Comparison of ENCODE assay signal across 16 cellular contexts in the genomic region with DNA sequence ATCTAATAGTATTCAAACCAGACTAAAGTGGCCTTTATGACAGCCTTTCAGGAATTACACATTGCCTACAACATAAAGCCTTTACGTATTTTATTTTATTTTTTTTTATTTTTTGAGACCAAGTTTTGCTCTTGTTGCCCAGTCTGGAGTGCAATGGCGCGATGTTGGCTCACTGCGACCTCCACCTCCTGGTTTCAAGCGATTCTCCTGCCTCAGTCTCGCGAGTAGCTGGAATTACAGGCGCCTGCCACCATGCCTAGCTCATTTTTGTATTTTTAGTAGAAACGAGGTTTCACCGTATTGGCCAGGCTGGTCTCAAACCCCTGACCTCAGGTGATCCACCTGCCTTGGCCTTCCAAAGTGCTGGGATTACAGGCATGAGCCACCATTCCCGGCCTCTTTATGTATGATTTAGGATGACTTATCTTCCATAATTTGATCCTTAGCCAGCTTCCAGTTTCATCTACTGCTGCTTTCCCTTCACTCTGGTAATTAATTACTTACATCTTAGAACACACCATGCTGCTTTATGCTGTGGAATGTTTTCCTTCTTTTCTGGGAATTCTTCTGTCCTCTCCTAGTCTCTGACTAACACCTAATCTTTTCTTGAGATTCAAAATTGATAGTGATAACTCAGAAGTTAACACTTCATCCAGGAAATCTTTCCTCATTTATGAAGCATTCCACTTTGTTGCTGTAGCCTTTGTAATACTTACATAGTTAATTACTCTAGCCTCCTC. TPM values are rescaled to one million over a fixed set of nuclear protein-coding genes. Genes with fewer than 3 reads are reported as not detected.
DNase-seq lines count a peak whose midpoint lies in the region; ATAC-seq and TF ChIP-seq lines count a peak whose summit lies in the region.
"Had no signal": no experiment of that assay in that cellular context is flagged by ENCODE, and none has a peak within 500 bp of the region (broad histone marks: within the 10 kb centered on the region; RNA-seq: fewer than 3 reads in every experiment).

No MANE protein-coding gene starts in this region.

- intact Hi-C loops in CD4-positive, alpha-beta memory T cell (cut with micrococcal nuclease) = no loop called here
- intact Hi-C loops in activated T-helper 2 cell treated with anti-CD3 and anti-CD28 coated beads, Interferon-gamma antibody, Interleukin-2, Interleukin-4, amounts not matched to agents 10 μg/mL and 5 μg/mL and 100 μg/mL, durations not matched to agents 14 hours and 24 hours and 36 hours (cut with micrococcal nuclease) = no loop called here
- intact Hi-C loops in natural killer cell (cut with micrococcal nuclease) (no loop called here), psoas muscle (cut with DNase I) (loop anchor here in 1 of 2 donors (5.0 kb wide), 1 partner anchor 106 kb away; a partner anchor contains a TSS)

- H3K4me2 ChIP-seq in GM23338 = 0 out of 2 replicates have a peak overlapping the region, but pooled peaks have one; percentile 94

- peak overlapping the region in 6 of 7 donors; percentile 11 to 91 (median 53) for H3K27ac Mint-ChIP-seq in CD4-positive, alpha-beta memory T cell
- H3K27ac Mint-ChIP-seq in GM23338 (no peak overlapping the region; the same call in 1 of the 2 replicates), natural killer cell (peak overlapping the region; percentile 37 to 45)
- H3K27ac Mint-ChIP-seq in activated T-helper 2 cell treated with anti-CD3 and anti-CD28 coated beads, Interferon-gamma antibody, Interleukin-2, Interleukin-4, amounts not matched to agents 10 μg/mL and 5 μg/mL and 100 μg/mL, durations not matched to agents 14 hours and 24 hours and 36 hours = no peak overlapping the region

- peaks cover 20 to 38% (median 30%) of the 10 kb centered on the region in 4 donors for H3K4me1 Mint-ChIP-seq in CD4-positive, alpha-beta memory T cell
- H3K4me1 Mint-ChIP-seq in GM23338 (peaks cover 12% of the 10 kb centered on the region; the same call in 2 of the 3 replicates), natural killer cell (peaks cover 21 to 22% of the 10 kb centered on the region in 2 donors)
- peaks cover 21% of the 10 kb centered on the region for H3K4me1 Mint-ChIP-seq in activated T-helper 2 cell treated with anti-CD3 and anti-CD28 coated beads, Interferon-gamma antibody, Interleukin-2, Interleukin-4, amounts not matched to agents 10 μg/mL and 5 μg/mL and 100 μg/mL, durations not matched to agents 14 hours and 24 hours and 36 hours (ENCODE audit: low read depth)

- H3K36me3 ChIP-seq in CD4-positive, alpha-beta memory T cell (ENCODE audit: insufficient read depth, low read length) = peaks cover 14% of the 10 kb centered on the region
- H3K36me3 ChIP-seq in GM23338 (ENCODE audit: insufficient read depth) (peaks cover 28% of the 10 kb centered on the region), psoas muscle (ENCODE audit: insufficient read depth in 1 of 2, low read depth in 1 of 2) (peaks cover 6 to 31% of the 10 kb centered on the region in 2 donors)

- H3K79me2 ChIP-seq in GM23338 (replicated peaks; ENCODE audit: insufficient read depth) = peaks cover 73% of the 10 kb centered on the region

- in situ Hi-C loops in G401 (cut with HindIII; ENCODE audit: low sequenced_read_pairs) = no loop called here

- H3K9me3 ChIP-seq in CD4-positive, alpha-beta memory T cell (ENCODE audit: control insufficient read depth in 1 of 2, low read length in 2 of 2) = no peaks in the 10 kb centered on the region
- H3K9me3 ChIP-seq in psoas muscle = no peaks in the 10 kb centered on the region
- H3K9me3 ChIP-seq: neutrophil had no signal

- no peak overlapping the region for H3K4me3 ChIP-seq in CD4-positive, alpha-beta memory T cell (ENCODE audit: low read length in 2 of 2)
- peak overlapping the region; percentile 93; the same call in 1 of the 2 replicates for H3K4me3 ChIP-seq in GM23338
- no peak overlapping the region for H3K4me3 ChIP-seq in psoas muscle

- DNase-seq in CD4-positive, alpha-beta memory T cell = no peak
- DNase-seq in GM23338 (ENCODE audit: low spot score) (no peak), natural killer cell (no peak), nucleus accumbens (lab: John Stamatoyannopoulos, UW) (no peak), psoas muscle (no peak), G401 (ENCODE audit: low spot score) (no peak)
- DNase-seq in activated T-helper 2 cell treated with anti-CD3 and anti-CD28 coated beads, Interferon-gamma antibody, Interleukin-2, Interleukin-4, amounts not matched to agents 10 μg/mL and 5 μg/mL and 100 μg/mL, durations not matched to agents 14 hours and 24 hours and 36 hours (ENCODE audit: low spot score) = no peak
- DNase-seq in activated effector memory CD4-positive, alpha-beta T cell treated with anti-CD3 and anti-CD28 coated beads, Interleukin-2, amount 50 U/mL, for 16 hours = no peak
- DNase-seq: cerebellar nuclear complex, head of caudate nucleus, NCI-H1417 treated with DMSO at 0.1 percent for 48 hours, NCI-H69, small intestine had no signal

- peaks cover 11 to 24% of the 10 kb centered on the region in 2 donors for H3K36me3 Mint-ChIP-seq in CD4-positive, alpha-beta memory T cell
- peaks cover 36% of the 10 kb centered on the region for H3K36me3 Mint-ChIP-seq in GM23338 (ENCODE audit: low read depth)
- H3K36me3 Mint-ChIP-seq in activated T-helper 2 cell treated with anti-CD3 and anti-CD28 coated beads, Interferon-gamma antibody, Interleukin-2, Interleukin-4, amounts not matched to agents 10 μg/mL and 5 μg/mL and 100 μg/mL, durations not matched to agents 14 hours and 24 hours and 36 hours (ENCODE audit: low read depth) = peaks cover 40% of the 10 kb centered on the region
- no peaks in the 10 kb centered on the region for H3K36me3 Mint-ChIP-seq in natural killer cell

- TF ChIP-seq CTCF in GM23338 (conservative IDR thresholded peaks at IDR 0.05; ENCODE audit: low read depth in 2 of 2) = no peak
- no peak for TF ChIP-seq CTCF in natural killer cell (IDR thresholded peaks at IDR 0.05)
- TF ChIP-seq CTCF in psoas muscle (IDR thresholded peaks at IDR 0.05) = no peak

- no peaks in the 10 kb centered on the region for H3K9me3 Mint-ChIP-seq in CD4-positive, alpha-beta memory T cell
- H3K9me3 Mint-ChIP-seq in GM23338 (peaks cover 3% of the 10 kb centered on the region; the same call in 1 of the 3 replicates), natural killer cell (no peaks in the 10 kb centered on the region)
- H3K9me3 Mint-ChIP-seq in activated T-helper 2 cell treated with anti-CD3 and anti-CD28 coated beads, Interferon-gamma antibody, Interleukin-2, Interleukin-4, amounts not matched to agents 10 μg/mL and 5 μg/mL and 100 μg/mL, durations not matched to agents 14 hours and 24 hours and 36 hours = no peaks in the 10 kb centered on the region

- no peaks in the 10 kb centered on the region for H3K27me3 ChIP-seq in CD4-positive, alpha-beta memory T cell (ENCODE audit: insufficient read depth, low read length)
- H3K27me3 ChIP-seq in GM23338 (ENCODE audit: insufficient read depth) = peaks cover 13% of the 10 kb centered on the region
- no peaks in the 10 kb centered on the region for H3K27me3 ChIP-seq in psoas muscle (ENCODE audit: insufficient read depth in 3 of 3, low read length in 2 of 3)
- H3K27me3 ChIP-seq: neutrophil had no signal

- peaks cover 29% of the 10 kb centered on the region for H3K4me1 ChIP-seq in CD4-positive, alpha-beta memory T cell (ENCODE audit: insufficient read depth, low read length)
- H3K4me1 ChIP-seq in GM23338 (ENCODE audit: insufficient read depth) (peaks cover 10% of the 10 kb centered on the region; the same call in 1 of the 2 replicates), psoas muscle (peaks cover 21% of the 10 kb centered on the region)

- ATAC-seq in GM23338 (no peak), natural killer cell (no peak), psoas muscle (no peak)
- ATAC-seq: left lobe of liver, Right ventricle myocardium inferior had no signal

- POLR2A ChIA-PET in CD4-positive, alpha-beta memory T cell (lab: Charles Lee; ENCODE audit: partially characterized antibody) = interaction anchor here (3.3 kb wide), 1 partner anchor 107 kb away, joined by 34 read pairs; a partner anchor contains a TSS

- peaks cover 28% of the 10 kb centered on the region for H4K20me1 ChIP-seq in GM23338 (replicated peaks; ENCODE audit: insufficient read depth)

- H3K9me2 ChIP-seq in GM23338 (ENCODE audit: insufficient read depth) = peaks cover 4% of the 10 kb centered on the region; the same call in 1 of the 2 replicates

- H3K4me3 Mint-ChIP-seq in CD4-positive, alpha-beta memory T cell = peak overlapping the region in 7 of 8 donors; percentile 14 to 71 (median 61)
- H3K4me3 Mint-ChIP-seq in GM23338 = peak overlapping the region; percentile 54
- H3K4me3 Mint-ChIP-seq in activated T-helper 2 cell treated with anti-CD3 and anti-CD28 coated beads, Interferon-gamma antibody, Interleukin-2, Interleukin-4, amounts not matched to agents 10 μg/mL and 5 μg/mL and 100 μg/mL, durations not matched to agents 14 hours and 24 hours and 36 hours (ENCODE audit: low read depth) = peak overlapping the region; percentile 51
- H3K4me3 Mint-ChIP-seq in natural killer cell = peak overlapping the region; percentile 59

- H3K27me3 Mint-ChIP-seq in CD4-positive, alpha-beta memory T cell = no peaks in the 10 kb centered on the region
- peaks cover 12% of the 10 kb centered on the region for H3K27me3 Mint-ChIP-seq in GM23338 (ENCODE audit: insufficient read depth, low read depth, poor library complexity)
- no peaks in the 10 kb centered on the region for H3K27me3 Mint-ChIP-seq in activated T-helper 2 cell treated with anti-CD3 and anti-CD28 coated beads, Interferon-gamma antibody, Interleukin-2, Interleukin-4, amounts not matched to agents 10 μg/mL and 5 μg/mL and 100 μg/mL, durations not matched to agents 14 hours and 24 hours and 36 hours (ENCODE audit: low read depth)
- no peaks in the 10 kb centered on the region for H3K27me3 Mint-ChIP-seq in natural killer cell (ENCODE audit: low read depth in 2 of 2)

- 88 to 91% (median 90%) methylated on average over 11 of the region's 11 CpGs for WGBS in psoas muscle, 3 donors

- CTCF ChIA-PET in CD4-positive, alpha-beta memory T cell (lab: Charles Lee; ENCODE audit: partially characterized antibody) = no interaction called here

- H3F3A ChIP-seq in GM23338 (replicated peaks; ENCODE audit: low read depth) = no peaks in the 10 kb centered on the region

- H3K27ac ChIP-seq in CD4-positive, alpha-beta memory T cell (ENCODE audit: low read depth, low read length) = no peak overlapping the region
- H3K27ac ChIP-seq in GM23338 (ENCODE audit: low read depth) (no peak overlapping the region), psoas muscle (no peak overlapping the region)
- H3K27ac ChIP-seq: neutrophil had no signal

- no peak overlapping the region for H2AFZ ChIP-seq in GM23338

RNA-seq across cellular contexts. Expression of a gene that starts 2.6 kb away (rescaled TPM):
- 10 to 100 TPM; 42.6 to 43.6 TPM for total RNA-seq in CD4-positive, alpha-beta memory T cell
- 10 to 100 TPM; 33.3 to 55.9 TPM for polyA plus RNA-seq in CD4-positive, alpha-beta memory T cell
- 82.4 and 83.6 TPM in 2 replicates for total RNA-seq in GM23338 (2014; rRNA removed; shearing (Covaris generic))
- polyA plus RNA-seq in GM23338 (2016; fragmentation: Nextera tagmentation; extraction: Ambion mirVana) (70.3 and 83.5 TPM in 2 replicates), psoas muscle (100 to 1,000 TPM in 1 of 3 donors, 10 to 100 TPM in 2; 40.7 to 166 (median 73.5) TPM)
- 89.7 and 98.4 TPM in 2 replicates for total RNA-seq in activated T-helper 2 cell treated with anti-CD3 and anti-CD28 coated beads, Interferon-gamma antibody, Interleukin-2, Interleukin-4, amounts not matched to agents 10 μg/mL and 5 μg/mL and 100 μg/mL, durations not matched to agents 14 hours and 24 hours and 36 hours
- total RNA-seq in natural killer cell (10 to 100 TPM; 48.4 to 56.8 (median 50.8) TPM), psoas muscle (10 to 100 TPM; 59.7 to 76.1 (median 72.8) TPM)
- 13.2 and 28.7 TPM in 2 replicates for total RNA-seq in G401 (2014; rRNA removed; shearing (Covaris generic))

Comparison
In these comparisons a context has a peak if more than half of its experiments do, and no peak if none do; other contexts are left out.
1. H3K27ac Mint-ChIP-seq: peak in CD4-positive, alpha-beta memory T cell (6 of 7) and natural killer cell (2 of 2); none in GM23338 (single experiment) and activated T-helper 2 cell treated with anti-CD3 and anti-CD28 coated beads, Interferon-gamma antibody, Interleukin-2, Interleukin-4, amounts not matched to agents 10 μg/mL and 5 μg/mL and 100 μg/mL, durations not matched to agents 14 hours and 24 hours and 36 hours (single experiment).
2. Peak in every context shown above with its lines, with median percentiles within 50 percentile points of each other: H3K4me3 Mint-ChIP-seq.